20 cellular contexts compared by ENCODE assay signal in genomic region chr1:70153739-70154138, GRCh38. TPM values are rescaled to one million over a fixed set of nuclear protein-coding genes. Genes with fewer than 3 reads are reported as not detected.
DNase-seq lines count a peak whose midpoint lies in the region; ATAC-seq, FAIRE-seq and TF ChIP-seq lines count a peak whose summit lies in the region.
"Had no signal": no experiment of that assay in that cellular context is flagged by ENCODE, and none has a peak within 500 bp of the region (broad histone marks: within the 10 kb centered on the region; RNA-seq: fewer than 3 reads in every experiment).

No MANE protein-coding gene starts in this region.

- no peak for DNase-seq in HepG2 (ENCODE audit: low spot score)
- no peak for DNase-seq in right lobe of liver
- DNase-seq in HCT116 (ENCODE audit: low read depth, low spot score), result no peak
- DNase-seq in GM12878 (ENCODE audit: low read depth, low spot score), result no peak
- no peak for DNase-seq in neural crest cell (ENCODE audit: low read depth, low spot score)
- DNase-seq in tibial nerve (ENCODE audit: low spot score in 2 of 2), result no peak
- DNase-seq: C1 segment of cervical spinal cord; Calu3; CD4-positive, alpha-beta memory T cell; COR-L47; DMS79; GF-D8; GM23248; H7; HCEC 1CT; HFFc6 had no signal

- no peak overlapping the region for H3K27ac ChIP-seq in HepG2 (ENCODE audit: extremely low read length, insufficient read depth, low read length)
- no peak overlapping the region for H3K27ac ChIP-seq in right lobe of liver
- H3K27ac ChIP-seq in HCT116 (ENCODE audit: low read depth, low read length), result no peak overlapping the region
- H3K27ac ChIP-seq in GM12878 (ENCODE audit: control insufficient read depth, insufficient read depth), result no peak overlapping the region
- no peak overlapping the region for H3K27ac ChIP-seq in tibial nerve
- H3K27ac ChIP-seq: GM23248 had no signal

- H3K4me3 ChIP-seq in HepG2 (replicated peaks in 1 of 3; ENCODE audit: insufficient read depth in 1 of 3, low read depth in 2 of 3, low read length in 3 of 3), result no peak overlapping the region
- no peak overlapping the region for H3K4me3 ChIP-seq in right lobe of liver
- no peak overlapping the region for H3K4me3 ChIP-seq in HCT116 (replicated peaks in 1 of 2; ENCODE audit: low read depth in 1 of 2, low read length in 2 of 2)
- H3K4me3 ChIP-seq in GM12878, result no peak overlapping the region
- no peak overlapping the region for H3K4me3 ChIP-seq in tibial nerve
- H3K4me3 ChIP-seq: GM23248 had no signal

- FAIRE-seq in HepG2 (lab: Jason Lieb, UNC), result no peak
- FAIRE-seq in GM12878 (lab: Jason Lieb, UNC), result no peak
- FAIRE-seq: GM12892, GM19239, H1 had no signal

- RAD21 ChIA-PET in HCT116 (lab: Charles Lee; ENCODE audit: low non-redundant PET in 1 of 2, low total read pairs in 2 of 2, uncharacterized antibody in 2 of 2, unreplicated experiment in 2 of 2), result no interaction called here
- RAD21 ChIA-PET in GM12878 (lab: Charles Lee; ENCODE audit: unreplicated experiment), result no interaction called here

- BruUV-seq in HepG2 (replicated peaks; lab: Mats Ljungman, UMichigan) (no TSS peak), HCT116 (replicated peaks; lab: Mats Ljungman, UMichigan) (no TSS peak), GM12878 (replicated peaks; lab: Mats Ljungman, UMichigan) (no TSS peak)

- H3K4me3 Mint-ChIP-seq in neural crest cell, result no peak overlapping the region
- H3K4me3 Mint-ChIP-seq: CD4-positive, alpha-beta memory T cell; HFFc6 had no signal

- H3K79me2 ChIP-seq in HepG2 (ENCODE audit: insufficient read depth, low read length) (no peaks in the 10 kb centered on the region), HCT116 (ENCODE audit: insufficient read depth, low read length) (no peaks in the 10 kb centered on the region), GM12878 (ENCODE audit: control insufficient read depth, insufficient read depth, low read length) (no peaks in the 10 kb centered on the region)

- no peak overlapping the region for H3K27ac Mint-ChIP-seq in neural crest cell (ENCODE audit: unreplicated experiment)
- H3K27ac Mint-ChIP-seq: HFFc6 had no signal

- POLR2A ChIA-PET in HepG2 (lab: Yijun Ruan, JAX) (no interaction called here), HCT116 (lab: Charles Lee) (no interaction called here), GM12878 (lab: Charles Lee) (interaction anchor here (0.6 kb wide), 1 partner anchor 130 kb away, joined by 3 read pairs; no protein-coding TSS in a partner anchor)

- in situ Hi-C loops in HepG2 (cut with HindIII; ENCODE audit: extremely low pct_ligation_motif_present, low pct_unique_long_range_greater_than_20kb), result no loop called here
- in situ Hi-C loops in GM12878 (cut with MboI), result no loop called here

- H3K27me3 Mint-ChIP-seq in neural crest cell (ENCODE audit: low read depth), result no peaks in the 10 kb centered on the region
- H3K27me3 Mint-ChIP-seq: CD4-positive, alpha-beta memory T cell had no signal

- WGBS in HepG2 (ENCODE audit: low lambda C conversion rate), result 87% methylated on average over 3 of the region's 3 CpGs
- 100% methylated on average over 3 of the region's 3 CpGs for WGBS in right lobe of liver (ENCODE audit: insufficient coverage, low coverage, low lambda C conversion rate, missing lambda C conversion rate)
- WGBS in GM12878 (ENCODE audit: insufficient coverage, insufficient replicate concordance, low lambda C conversion rate, missing lambda C conversion rate), result 97% methylated on average over 3 of the region's 3 CpGs
- WGBS in tibial nerve, 2 donors, result 88 to 94% methylated on average over 3 of the region's 3 CpGs

- peaks cover 0 to 15% of the 10 kb centered on the region in 2 experiments; a peak in 4 of 5 replicates for H3K36me3 ChIP-seq in HepG2 (replicated peaks in 1 of 2; ENCODE audit: control insufficient read depth in 1 of 2, insufficient read depth in 2 of 2, low read length in 2 of 2)
- peaks cover 0 to 13% (median 0%) of the 10 kb centered on the region in 4 donors for H3K36me3 ChIP-seq in right lobe of liver
- H3K36me3 ChIP-seq in HCT116 (ENCODE audit: control insufficient read depth in 1 of 2, insufficient read depth in 2 of 2, low read length in 2 of 2), result no peaks in the 10 kb centered on the region
- no peaks in the 10 kb centered on the region; a peak in 1 of 4 replicates for H3K36me3 ChIP-seq in GM12878 (ENCODE audit: control insufficient read depth in 2 of 2, insufficient read depth in 2 of 2, low read length in 1 of 2)
- peaks cover 0 to 53% (median 0%) of the 10 kb centered on the region in 3 donors for H3K36me3 ChIP-seq in tibial nerve

- peaks cover 6% of the 10 kb centered on the region for H3K4me1 Mint-ChIP-seq in neural crest cell
- H3K4me1 Mint-ChIP-seq: CD4-positive, alpha-beta memory T cell had no signal

- CTCF ChIA-PET in HepG2 (lab: Yijun Ruan, JAX; ENCODE audit: low intra/inter-chr PET ratio, low total read pairs) (no interaction called here), HCT116 (lab: Charles Lee) (interaction anchor here (0.9 kb wide), 1 partner anchor 20 kb away, joined by 3 read pairs; no protein-coding TSS in a partner anchor), GM12878 (lab: Yijun Ruan, JAX) (interaction anchor here (1.1 to 1.7 kb wide), 3 partner anchors 10 to 20 kb away, joined by 4 to 7 read pairs (median 4); no protein-coding TSS in a partner anchor)

- no peaks in the 10 kb centered on the region for H3K27me3 ChIP-seq in HepG2 (ENCODE audit: control insufficient read depth in 1 of 2, insufficient read depth in 2 of 2, low read length in 2 of 2)
- H3K27me3 ChIP-seq in right lobe of liver, result no peaks in the 10 kb centered on the region
- H3K27me3 ChIP-seq in HCT116 (ENCODE audit: insufficient read depth, low read length), result no peaks in the 10 kb centered on the region
- H3K27me3 ChIP-seq in GM12878 (replicated peaks in 1 of 2; ENCODE audit: control insufficient read depth in 2 of 2, insufficient read depth in 2 of 2, low read length in 1 of 2), result no peaks in the 10 kb centered on the region
- H3K27me3 ChIP-seq in tibial nerve, result no peaks in the 10 kb centered on the region

- H4K20me1 ChIP-seq in HepG2 (ENCODE audit: insufficient read depth, low read length), result no peaks in the 10 kb centered on the region
- H4K20me1 ChIP-seq in HCT116 (ENCODE audit: insufficient read depth), result no peaks in the 10 kb centered on the region
- no peaks in the 10 kb centered on the region for H4K20me1 ChIP-seq in GM12878 (ENCODE audit: control insufficient read depth, insufficient read depth)

- SMC1A ChIA-PET in GM12878 (lab: Charles Lee; ENCODE audit: uncharacterized antibody, unreplicated experiment), result no interaction called here

- H3K9me3 Mint-ChIP-seq in neural crest cell, result no peaks in the 10 kb centered on the region
- H3K9me3 Mint-ChIP-seq: CD4-positive, alpha-beta memory T cell; HFFc6 had no signal

- H3K9me3 ChIP-seq in HepG2 (ENCODE audit: low read length) (no peaks in the 10 kb centered on the region), right lobe of liver (no peaks in the 10 kb centered on the region), HCT116 (ENCODE audit: control insufficient read depth in 1 of 2, insufficient read depth in 1 of 2, low read depth in 1 of 2, low read length in 2 of 2) (no peaks in the 10 kb centered on the region), GM12878 (replicated peaks; ENCODE audit: control insufficient read depth, insufficient read depth, low read length) (no peaks in the 10 kb centered on the region), tibial nerve (no peaks in the 10 kb centered on the region)

- H3K9me2 ChIP-seq in HCT116 (ENCODE audit: insufficient read depth), result no peaks in the 10 kb centered on the region

- no peak for TF ChIP-seq EP300 in HepG2 (IDR thresholded peaks at IDR 0.05; ENCODE audit: low read depth in 2 of 2, low read length in 2 of 2)
- TF ChIP-seq EP300 in HepG2 (CRISPR knock-in tag; IDR thresholded peaks at IDR 0.05; ENCODE audit: borderline replicate concordance), result no peak
- TF ChIP-seq EP300 in GM12878 (IDR thresholded peaks at IDR 0.05; ENCODE audit: borderline replicate concordance in 1 of 2, control insufficient read depth in 1 of 2, low read depth in 2 of 2, low read length in 2 of 2), result no peak
- TF ChIP-seq EP300 in tibial nerve (IDR thresholded peaks at IDR 0.05), result no peak

- H2AFZ ChIP-seq in HepG2 (ENCODE audit: low read length) (no peak overlapping the region), HCT116 (ENCODE audit: low read depth, low read length, poor library complexity, severe bottlenecking) (no peak overlapping the region), GM12878 (ENCODE audit: control insufficient read depth, low read depth, low read length) (no peak overlapping the region)
- H2AFZ ChIP-seq: GM23248 had no signal

- H3K36me3 Mint-ChIP-seq in neural crest cell (ENCODE audit: low read depth), result peaks cover 4% of the 10 kb centered on the region

- TF ChIP-seq POLR2A in HepG2 (IDR thresholded peaks at IDR 0.05; ENCODE audit: insufficient read depth in 1 of 2, low read depth in 2 of 2, low read length in 2 of 2) (no peak), right lobe of liver (IDR thresholded peaks at IDR 0.05) (no peak), HCT116 (IDR thresholded peaks at IDR 0.05; ENCODE audit: borderline replicate concordance, extremely low read depth, insufficient read depth, insufficient read length) (no peak), GM12878 (IDR thresholded peaks at IDR 0.05; ENCODE audit: low read depth, low read length) (no peak), tibial nerve (IDR thresholded peaks at IDR 0.05) (no peak)

- ATAC-seq in HepG2, result peak; percentile 57; the same call in 2 of the 3 replicates
- no peak for ATAC-seq in right lobe of liver
- ATAC-seq in HCT116, result peak; percentile 72
- peak; percentile 46; the same call in 2 of the 3 replicates for ATAC-seq in GM12878
- no peak for ATAC-seq in GM18868 (IDR thresholded peaks at IDR 0.05; ENCODE audit: unreplicated experiment)

- no peaks in the 10 kb centered on the region for H3K4me1 ChIP-seq in HepG2 (ENCODE audit: insufficient read depth, low read length)
- H3K4me1 ChIP-seq in right lobe of liver, result no peaks in the 10 kb centered on the region
- peaks cover 0 to 3% of the 10 kb centered on the region in 2 experiments; a peak in 2 of 4 replicates for H3K4me1 ChIP-seq in HCT116 (ENCODE audit: control insufficient read depth in 1 of 2, insufficient read depth in 2 of 2, low read length in 2 of 2)
- H3K4me1 ChIP-seq in GM12878 (ENCODE audit: control insufficient read depth, insufficient read depth, low read length), result no peaks in the 10 kb centered on the region
- H3K4me1 ChIP-seq in tibial nerve, result no peaks in the 10 kb centered on the region

- intact Hi-C loops in HepG2 (cut with micrococcal nuclease; ENCODE audit: unreplicated experiment) (no loop called here), right lobe of liver (cut with DNase I) (no loop called here), HCT116 (cut with micrococcal nuclease) (no loop called here), GM12878 (cut with micrococcal nuclease; ENCODE audit: unreplicated experiment) (no loop called here)

- H3K9ac ChIP-seq in HepG2 (ENCODE audit: insufficient read depth, low read depth, low read length) (no peak overlapping the region), HCT116 (ENCODE audit: low read length) (no peak overlapping the region), GM12878 (ENCODE audit: control insufficient read depth, insufficient read depth, low read length) (no peak overlapping the region)
- H3K9ac ChIP-seq: GM23248 had no signal

- TF ChIP-seq CTCF in HepG2 (CRISPR knock-in tag; IDR thresholded peaks at IDR 0.05) (no peak), right lobe of liver (IDR thresholded peaks at IDR 0.05) (no peak), HCT116 (IDR thresholded peaks at IDR 0.05 in 2 of 3, conservative IDR thresholded peaks at IDR 0.05 in 1 of 3; ENCODE audit: borderline replicate concordance in 1 of 3, insufficient read depth in 1 of 3, low read depth in 2 of 3, low read length in 2 of 3) (peak in 1 of 3 experiments; percentile 8; a peak in 1 of 6 replicates), GM12878 (IDR thresholded peaks at IDR 0.05 in 2 of 3, conservative IDR thresholded peaks at IDR 0.05 in 1 of 3; ENCODE audit: control insufficient read depth in 2 of 3, extremely low read depth in 1 of 3, insufficient read depth in 1 of 3, low read depth in 3 of 3, low read length in 3 of 3) (no peak), neural crest cell (conservative IDR thresholded peaks at IDR 0.05) (peak; percentile 11), tibial nerve (IDR thresholded peaks at IDR 0.05) (no peak)

- TF ChIP-seq RAD21 in HepG2 (CRISPR knock-in tag; IDR thresholded peaks at IDR 0.05) (no peak), HCT116 (IDR thresholded peaks at IDR 0.05; ENCODE audit: low read depth) (no peak), GM12878 (IDR thresholded peaks at IDR 0.05; ENCODE audit: insufficient read depth, low read depth, low read length) (no peak)

- H3K4me2 ChIP-seq in HepG2 (ENCODE audit: low read depth, low read length) (no peak overlapping the region), HCT116 (ENCODE audit: low read length) (no peak overlapping the region), GM12878 (ENCODE audit: control insufficient read depth, insufficient read depth) (no peak overlapping the region)

RNA-seq across cellular contexts. Expression of gene LRRC40, which starts 51.6 kb away (rescaled TPM):
- total RNA-seq in HepG2 (2016; rRNA removed; fragmentation: Illumina TruSeq; extraction: Trizol), result 32.7 and 54.1 TPM in 2 replicates
- total RNA-seq in HepG2 (2016; cell fraction: cytosol; rRNA removed; fragmentation: Illumina TruSeq; extraction: Trizol; ENCODE audit: low read depth), result 6.3 and 7.2 TPM in 2 replicates
- total RNA-seq in HepG2 (2016; cell fraction: insoluble cytoplasmic fraction; rRNA removed; fragmentation: Illumina TruSeq; extraction: Trizol), result 33.6 and 56.2 TPM in 2 replicates
- 13.8 and 19.0 TPM in 2 replicates for total RNA-seq in HepG2 (2016; cell fraction: membrane; rRNA removed; fragmentation: Illumina TruSeq; extraction: Trizol)
- 30.8 and 31.2 TPM in 2 replicates for total RNA-seq in HepG2 (2016; cell fraction: nucleus; rRNA removed; fragmentation: Illumina TruSeq; extraction: Trizol)
- 7.5 and 10.3 TPM in 2 replicates for polyA plus RNA-seq in HepG2 (2011; rRNA removed)
- polyA plus RNA-seq in HepG2 (2011; cell fraction: cytosol; rRNA removed), result 3.3 and 5.2 TPM in 2 replicates
- 5.3 and 7.6 TPM in 2 replicates for polyA plus RNA-seq in HepG2 (2011; cell fraction: nucleus; rRNA removed)
- 7.8 and 12.7 TPM in 2 replicates for polyA plus RNA-seq in HepG2 (2012)
- 1.8 and 1.9 TPM in 2 replicates for polyA plus RNA-seq in HepG2 (2016; cell fraction: cytosol; fragmentation: Illumina TruSeq; extraction: Trizol; ENCODE audit: low read depth)
- polyA plus RNA-seq in HepG2 (2016; cell fraction: insoluble cytoplasmic fraction; fragmentation: Illumina TruSeq; extraction: Trizol; ENCODE audit: low read depth), result 43.1 and 49.1 TPM in 2 replicates
- 5.4 and 6.1 TPM in 2 replicates for polyA plus RNA-seq in HepG2 (2016; cell fraction: membrane; fragmentation: Illumina TruSeq; extraction: Trizol; ENCODE audit: low read depth)
- 31.4 and 32.6 TPM in 2 replicates for polyA plus RNA-seq in HepG2 (2016; cell fraction: nucleus; fragmentation: Illumina TruSeq; extraction: Trizol; ENCODE audit: insufficient read depth, low read depth)
- polyA minus RNA-seq in HepG2 (2011; rRNA and poly(A)+ RNA removed; ENCODE audit: low replicate concordance), result 2.3 and 3.8 TPM in 2 replicates
- 7.3 and 9.4 TPM in 2 replicates for polyA minus RNA-seq in HepG2 (2011; cell fraction: cytosol; rRNA and poly(A)+ RNA removed)
- polyA minus RNA-seq in HepG2 (2011; cell fraction: nucleus; rRNA and poly(A)+ RNA removed), result 24.2 and 25.4 TPM in 2 replicates
- 10 to 100 TPM in 3 of 6 experiments, 1 to 10 TPM in 3; 8.9 to 15.3 (median 9.9) TPM for total RNA-seq in right lobe of liver
- total RNA-seq in HCT116 (2021; ENCODE audit: unreplicated experiment), result 13.4 TPM
- polyA plus RNA-seq in HCT116 (2012), result 3.2 and 4.6 TPM in 2 replicates
- total RNA-seq in GM12878 (2013; cell fraction: nucleolus; rRNA removed), result 38.1 and 39.8 TPM in 2 replicates
- total RNA-seq in GM12878 (2014; rRNA removed), result 27.5 and 32.5 TPM in 2 replicates
- 39.1 and 39.4 TPM in 2 replicates for total RNA-seq in GM12878 (2014; rRNA removed; fragmentation: Illumina TruSeq; extraction: Trizol)
- total RNA-seq in GM12878 (2021), result 21.4 and 22.0 TPM in 2 replicates
- polyA plus RNA-seq in GM12878 (2011; ENCODE audit: low read depth), result 5.4 TPM
- polyA plus RNA-seq in GM12878 (2011; rRNA removed), result 29.4 and 55.8 TPM in 2 replicates
- polyA plus RNA-seq in GM12878 (2011; cell fraction: cytosol; rRNA removed), result 7.7 and 9.6 TPM in 2 replicates
- polyA plus RNA-seq in GM12878 (2011; cell fraction: nucleus; rRNA removed), result 11.3 and 16.7 TPM in 2 replicates
- polyA plus RNA-seq in GM12878 (2012), result 9.2 and 12.6 TPM in 2 replicates
- 34.2 and 48.0 TPM in 2 replicates for polyA plus RNA-seq in GM12878 (2014; fragmentation: Illumina TruSeq; extraction: Trizol)
- polyA plus RNA-seq in GM12878 (2014; fragmentation: Nextera tagmentation; extraction: Ambion mirVana), result 10 to 100 TPM; 26.1 to 44.3 TPM
- polyA plus RNA-seq in GM12878 (2014; rRNA removed), result 15.7 and 19.5 TPM in 2 replicates
- polyA plus RNA-seq in GM12878 (2016; fragmentation: Nextera tagmentation; extraction: Ambion mirVana), result 10 to 100 TPM; 32.4 to 34.5 TPM
- 12.5 and 14.3 TPM in 2 replicates for polyA minus RNA-seq in GM12878 (2011; rRNA and poly(A)+ RNA removed)
- 8.0 and 8.7 TPM in 2 replicates for polyA minus RNA-seq in GM12878 (2011; cell fraction: cytosol; rRNA and poly(A)+ RNA removed)
- polyA minus RNA-seq in GM12878 (2011; cell fraction: nucleus; rRNA and poly(A)+ RNA removed), result 9.9 and 10.9 TPM in 2 replicates
- 27.7 and 28.0 TPM in 2 replicates for total RNA-seq in neural crest cell
- 10 to 100 TPM in 3 of 4 donors, 1 to 10 TPM in 1; 8.2 to 14.2 (median 10.2) TPM for total RNA-seq in tibial nerve

Comparison
In these comparisons a context has a peak if more than half of its experiments do, and no peak if none do; other contexts are left out.
1. ATAC-seq: peak in HepG2 (single experiment), HCT116 (single experiment) and GM12878 (single experiment); none in right lobe of liver (0 of 4) and GM18868 (single experiment).